24 cellular contexts compared by ENCODE assay signal in the genomic region with DNA sequence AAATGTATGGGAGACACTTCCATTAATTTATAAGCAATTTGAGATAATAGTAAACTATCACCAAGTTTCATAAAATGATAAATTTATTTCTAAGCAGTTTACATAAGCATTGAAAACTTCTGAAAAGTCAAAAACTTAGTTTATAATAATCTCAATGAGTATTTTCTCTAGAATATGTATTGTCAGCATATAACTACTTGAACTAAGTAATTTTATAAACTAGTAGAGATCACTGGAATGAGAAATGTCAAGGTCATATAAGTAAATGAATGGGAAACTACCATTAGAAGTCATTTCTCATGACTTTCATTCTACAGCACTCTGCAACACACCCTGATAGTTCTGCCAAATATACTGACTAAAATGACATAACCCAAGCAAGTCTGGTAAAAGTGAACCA. TPM values are rescaled to one million over a fixed set of nuclear protein-coding genes. Genes with fewer than 3 reads are reported as not detected.
DNase-seq lines count a peak whose midpoint lies in the region; ATAC-seq, FAIRE-seq and TF ChIP-seq lines count a peak whose summit lies in the region.
"Had no signal": no experiment of that assay in that cellular context is flagged by ENCODE, and none has a peak within 500 bp of the region (broad histone marks: within the 10 kb centered on the region; RNA-seq: fewer than 3 reads in every experiment).

No MANE protein-coding gene starts in this region.

- H3K79me2 ChIP-seq in HepG2 (ENCODE audit: insufficient read depth, low read length) = peaks cover 84% of the 10 kb centered on the region
- H3K79me2 ChIP-seq in smooth muscle cell (ENCODE audit: low read depth) = peaks cover 82% of the 10 kb centered on the region

- H4K20me1 ChIP-seq in HepG2 (ENCODE audit: insufficient read depth, low read length) = peaks cover 58% of the 10 kb centered on the region
- peaks cover 77% of the 10 kb centered on the region for H4K20me1 ChIP-seq in smooth muscle cell (ENCODE audit: low read depth)

- H3K27ac ChIP-seq in HepG2 (ENCODE audit: extremely low read length, insufficient read depth, low read length) (no peak overlapping the region), right lobe of liver (no peak overlapping the region), smooth muscle cell (ENCODE audit: low read depth) (no peak overlapping the region)
- H3K27ac ChIP-seq: SJCRH30 had no signal

- FAIRE-seq in HepG2 (lab: Jason Lieb, UNC) = no peak

- TF ChIP-seq EP300 in HepG2 (IDR thresholded peaks at IDR 0.05; ENCODE audit: low read depth in 2 of 2, low read length in 2 of 2) = no peak
- TF ChIP-seq EP300 in HepG2 (CRISPR knock-in tag; IDR thresholded peaks at IDR 0.05; ENCODE audit: borderline replicate concordance) = no peak

- TF ChIP-seq POLR2A in HepG2 (IDR thresholded peaks at IDR 0.05; ENCODE audit: insufficient read depth in 1 of 2, low read depth in 2 of 2, low read length in 2 of 2) (no peak), right lobe of liver (IDR thresholded peaks at IDR 0.05) (no peak), NB4 (IDR thresholded peaks at IDR 0.05; ENCODE audit: extremely low read depth, insufficient read length) (no peak), erythroblast (IDR thresholded peaks at IDR 0.05; ENCODE audit: low read length) (no peak)

- H3K4me3 ChIP-seq in HepG2 (replicated peaks in 1 of 3; ENCODE audit: insufficient read depth in 1 of 3, low read depth in 2 of 3, low read length in 3 of 3) (no peak overlapping the region; a peak in 1 of 6 replicates), right lobe of liver (no peak overlapping the region), NB4 (ENCODE audit: low read depth, low read length) (peak overlapping the region; percentile 93), smooth muscle cell (no peak overlapping the region)
- H3K4me3 ChIP-seq: HAP-1, MG63 had no signal

- peaks cover 42% of the 10 kb centered on the region for H3K4me1 Mint-ChIP-seq in osteocyte (ENCODE audit: unreplicated experiment)

- TF ChIP-seq CTCF in HepG2 (CRISPR knock-in tag; IDR thresholded peaks at IDR 0.05) = no peak
- TF ChIP-seq CTCF in right lobe of liver (IDR thresholded peaks at IDR 0.05) = no peak
- TF ChIP-seq CTCF in NB4 (IDR thresholded peaks at IDR 0.05; ENCODE audit: low read depth, low read length) = no peak
- no peak for TF ChIP-seq CTCF in smooth muscle cell (IDR thresholded peaks at IDR 0.05; ENCODE audit: borderline replicate concordance, insufficient read depth, poor library complexity, severe bottlenecking)
- no peak for TF ChIP-seq CTCF in osteocyte (IDR thresholded peaks at IDR 0.05)

- intact Hi-C loops in HepG2 (cut with micrococcal nuclease; ENCODE audit: unreplicated experiment) = loop anchor here (10.0 kb wide), 1 partner anchor 232 kb away; no protein-coding TSS in a partner anchor
- intact Hi-C loops in right lobe of liver (cut with DNase I) = no loop called here

- H2AFZ ChIP-seq in HepG2 (ENCODE audit: low read length) (no peak overlapping the region), smooth muscle cell (ENCODE audit: low read depth) (no peak overlapping the region)

- peaks cover 3 to 23% of the 10 kb centered on the region in 2 experiments; a peak in 4 of 5 replicates for H3K36me3 ChIP-seq in HepG2 (replicated peaks in 1 of 2; ENCODE audit: control insufficient read depth in 1 of 2, insufficient read depth in 2 of 2, low read length in 2 of 2)
- H3K36me3 ChIP-seq in right lobe of liver = peaks cover 0 to 5% (median 0%) of the 10 kb centered on the region in 4 donors
- peaks cover 6% of the 10 kb centered on the region for H3K36me3 ChIP-seq in smooth muscle cell (ENCODE audit: low read depth)

- H3K4me1 ChIP-seq in HepG2 (ENCODE audit: insufficient read depth, low read length) (peaks cover 62% of the 10 kb centered on the region), right lobe of liver (peaks cover 0 to 29% (median 5%) of the 10 kb centered on the region in 4 donors), smooth muscle cell (ENCODE audit: low read depth) (peaks cover 27% of the 10 kb centered on the region)

- ATAC-seq in HepG2 (no peak), right lobe of liver (no peak), HG03469 (IDR thresholded peaks at IDR 0.05; ENCODE audit: unreplicated experiment) (no peak)
- ATAC-seq: CD8-positive, alpha-beta T cell; Panc1; stimulated activated memory B cell treated with anti-CD40 and anti-IgM and Interleukin-4, amounts not matched to agents 10 μg/mL and 1 μg/mL and 100 μg/mL, for 72 hours; T-helper 17 cell had no signal

- H3K9ac ChIP-seq in HepG2 (ENCODE audit: insufficient read depth, low read depth, low read length) (no peak overlapping the region), smooth muscle cell (ENCODE audit: low read depth) (no peak overlapping the region)

- no peaks in the 10 kb centered on the region for H3K9me3 Mint-ChIP-seq in osteocyte (ENCODE audit: unreplicated experiment)
- H3K9me3 Mint-ChIP-seq: activated CD4-positive, alpha-beta T cell treated with anti-CD3 and anti-CD28 coated beads, Interleukin-2, amount 10 ng/mL, durations not matched to agents 7 days and 5 days; CD8-positive, alpha-beta T cell; stimulated activated memory B cell treated with anti-CD40 and anti-IgM and Interleukin-4, amounts not matched to agents 10 μg/mL and 1 μg/mL and 100 μg/mL, for 72 hours had no signal

- H3K36me3 Mint-ChIP-seq in osteocyte (ENCODE audit: unreplicated experiment) = peaks cover 21% of the 10 kb centered on the region

- H3K27ac Mint-ChIP-seq in osteocyte (ENCODE audit: unreplicated experiment) = no peak overlapping the region
- H3K27ac Mint-ChIP-seq: activated CD4-positive, alpha-beta T cell treated with anti-CD3 and anti-CD28 coated beads, Interleukin-2, amount 10 ng/mL, durations not matched to agents 7 days and 5 days; CD8-positive, alpha-beta T cell; stimulated activated memory B cell treated with anti-CD40 and anti-IgM and Interleukin-4, amounts not matched to agents 10 μg/mL and 1 μg/mL and 100 μg/mL, for 72 hours had no signal

- in situ Hi-C loops in HepG2 (cut with HindIII; ENCODE audit: extremely low pct_ligation_motif_present, low pct_unique_long_range_greater_than_20kb) = no loop called here

- no peaks in the 10 kb centered on the region for H3K9me3 ChIP-seq in HepG2 (ENCODE audit: low read length)
- no peaks in the 10 kb centered on the region for H3K9me3 ChIP-seq in right lobe of liver
- no peaks in the 10 kb centered on the region for H3K9me3 ChIP-seq in smooth muscle cell (replicated peaks; ENCODE audit: low read depth)
- H3K9me3 ChIP-seq: HAP-1, SJCRH30 had no signal

- CTCF ChIA-PET in HepG2 (lab: Yijun Ruan, JAX; ENCODE audit: low intra/inter-chr PET ratio, low total read pairs) = no interaction called here

- H3K4me3 Mint-ChIP-seq in osteocyte (ENCODE audit: unreplicated experiment) = no peak overlapping the region
- H3K4me3 Mint-ChIP-seq: activated CD4-positive, alpha-beta T cell treated with anti-CD3 and anti-CD28 coated beads, Interleukin-2, amount 10 ng/mL, durations not matched to agents 7 days and 5 days; CD8-positive, alpha-beta T cell; stimulated activated memory B cell treated with anti-CD40 and anti-IgM and Interleukin-4, amounts not matched to agents 10 μg/mL and 1 μg/mL and 100 μg/mL, for 72 hours; T-helper 17 cell had no signal

- POLR2A ChIA-PET in HepG2 (lab: Yijun Ruan, JAX) = interaction anchor here (1.0 kb wide), 1 partner anchor 40 kb away, joined by 3 read pairs; no protein-coding TSS in a partner anchor

- H3F3A ChIP-seq in smooth muscle cell (ENCODE audit: low read depth) = no peaks in the 10 kb centered on the region

- no TSS peak for BruUV-seq in HepG2 (replicated peaks; lab: Mats Ljungman, UMichigan)

- TF ChIP-seq RAD21 in HepG2 (CRISPR knock-in tag; IDR thresholded peaks at IDR 0.05) = no peak

- no peaks in the 10 kb centered on the region for H3K27me3 Mint-ChIP-seq in osteocyte (ENCODE audit: unreplicated experiment)
- H3K27me3 Mint-ChIP-seq: activated CD4-positive, alpha-beta T cell treated with anti-CD3 and anti-CD28 coated beads, Interleukin-2, amount 10 ng/mL, durations not matched to agents 7 days and 5 days; stimulated activated memory B cell treated with anti-CD40 and anti-IgM and Interleukin-4, amounts not matched to agents 10 μg/mL and 1 μg/mL and 100 μg/mL, for 72 hours; T-helper 17 cell had no signal

- DNase-seq in HepG2 (ENCODE audit: low spot score) = no peak
- no peak for DNase-seq in right lobe of liver
- DNase-seq in NB4 (ENCODE audit: low read depth) = no peak
- DNase-seq in erythroblast (lab: John Stamatoyannopoulos, UW) = peak; percentile 12 to 32
- DNase-seq in smooth muscle cell (lab: John Stamatoyannopoulos, UW; ENCODE audit: unreplicated experiment) = no peak
- no peak for DNase-seq in osteocyte (ENCODE audit: extremely low spot score, unreplicated experiment)
- DNase-seq in CD1c-positive myeloid dendritic cell (ENCODE audit: extremely low spot score) = no peak
- DNase-seq: activated CD4-positive, alpha-beta T cell treated with anti-CD3 and anti-CD28 coated beads, Interleukin-2, amount 10 ng/mL, durations not matched to agents 7 days and 5 days; activated CD8-positive, alpha-beta memory T cell treated with anti-CD3 and anti-CD28 coated beads, Interleukin-2, amount 50 U/mL, for 4 hours; activated gamma-delta T cell; amygdala; caudate nucleus; CD8-positive, alpha-beta T cell; foreskin fibroblast; mammary epithelial cell; MG63; NCI-H146; posterior cingulate gyrus; SJCRH30; T-helper 17 cell had no signal

- H3K27me3 ChIP-seq in HepG2 (ENCODE audit: control insufficient read depth in 1 of 2, insufficient read depth in 2 of 2, low read length in 2 of 2) = no peaks in the 10 kb centered on the region
- no peaks in the 10 kb centered on the region for H3K27me3 ChIP-seq in right lobe of liver
- H3K27me3 ChIP-seq in smooth muscle cell (ENCODE audit: low read depth) = no peaks in the 10 kb centered on the region
- H3K27me3 ChIP-seq: MG63, SJCRH30 had no signal

- H3K4me2 ChIP-seq in HepG2 (ENCODE audit: low read depth, low read length) = peak overlapping the region; percentile 100
- peak overlapping the region; percentile 90 for H3K4me2 ChIP-seq in smooth muscle cell

RNA-seq across cellular contexts. Expression of gene TBCA, which starts 3.4 kb away (rescaled TPM):
- 309 and 398 TPM in 2 replicates for total RNA-seq in HepG2 (2016; rRNA removed; fragmentation: Illumina TruSeq; extraction: Trizol)
- total RNA-seq in HepG2 (2016; cell fraction: cytosol; rRNA removed; fragmentation: Illumina TruSeq; extraction: Trizol; ENCODE audit: low read depth) = 188 and 190 TPM in 2 replicates
- 314 and 394 TPM in 2 replicates for total RNA-seq in HepG2 (2016; cell fraction: insoluble cytoplasmic fraction; rRNA removed; fragmentation: Illumina TruSeq; extraction: Trizol)
- 213 and 228 TPM in 2 replicates for total RNA-seq in HepG2 (2016; cell fraction: membrane; rRNA removed; fragmentation: Illumina TruSeq; extraction: Trizol)
- total RNA-seq in HepG2 (2016; cell fraction: nucleus; rRNA removed; fragmentation: Illumina TruSeq; extraction: Trizol) = 121 and 126 TPM in 2 replicates
- polyA plus RNA-seq in HepG2 (2011; rRNA removed) = 73.3 and 93.8 TPM in 2 replicates
- polyA plus RNA-seq in HepG2 (2011; cell fraction: cytosol; rRNA removed) = 69.3 and 95.9 TPM in 2 replicates
- 22.7 and 38.2 TPM in 2 replicates for polyA plus RNA-seq in HepG2 (2011; cell fraction: nucleus; rRNA removed)
- 312 and 399 TPM in 2 replicates for polyA plus RNA-seq in HepG2 (2012)
- 196 and 223 TPM in 2 replicates for polyA plus RNA-seq in HepG2 (2016; cell fraction: cytosol; fragmentation: Illumina TruSeq; extraction: Trizol; ENCODE audit: low read depth)
- polyA plus RNA-seq in HepG2 (2016; cell fraction: insoluble cytoplasmic fraction; fragmentation: Illumina TruSeq; extraction: Trizol; ENCODE audit: low read depth) = 459 and 468 TPM in 2 replicates
- polyA plus RNA-seq in HepG2 (2016; cell fraction: membrane; fragmentation: Illumina TruSeq; extraction: Trizol; ENCODE audit: low read depth) = 234 TPM in 2 replicates
- 278 and 287 TPM in 2 replicates for polyA plus RNA-seq in HepG2 (2016; cell fraction: nucleus; fragmentation: Illumina TruSeq; extraction: Trizol; ENCODE audit: insufficient read depth, low read depth)
- polyA minus RNA-seq in HepG2 (2011; rRNA and poly(A)+ RNA removed; ENCODE audit: low replicate concordance) = 2.0 and 3.4 TPM in 2 replicates
- polyA minus RNA-seq in HepG2 (2011; cell fraction: cytosol; rRNA and poly(A)+ RNA removed) = 31.8 and 37.9 TPM in 2 replicates
- polyA minus RNA-seq in HepG2 (2011; cell fraction: nucleus; rRNA and poly(A)+ RNA removed) = 21.8 and 29.8 TPM in 2 replicates
- total RNA-seq in right lobe of liver = 100 to 1,000 TPM in 4 of 6 experiments, 10 to 100 TPM in 2; 92.1 to 165 (median 127) TPM
- total RNA-seq in smooth muscle cell = 190 and 198 TPM in 2 replicates
- 218 and 238 TPM in 2 replicates for polyA plus RNA-seq in smooth muscle cell
- total RNA-seq in osteocyte = 164 and 168 TPM in 2 replicates

Comparison
In these comparisons a context has a peak if more than half of its experiments do, and no peak if none do; other contexts are left out.
1. DNase-seq: peak in erythroblast (2 of 2); none in HepG2 (single experiment), right lobe of liver (0 of 3), NB4 (single experiment), smooth muscle cell (single experiment), osteocyte (single experiment) and CD1c-positive myeloid dendritic cell (single experiment).